ENCODE assay signal across 8 cellular contexts in the genomic region with DNA sequence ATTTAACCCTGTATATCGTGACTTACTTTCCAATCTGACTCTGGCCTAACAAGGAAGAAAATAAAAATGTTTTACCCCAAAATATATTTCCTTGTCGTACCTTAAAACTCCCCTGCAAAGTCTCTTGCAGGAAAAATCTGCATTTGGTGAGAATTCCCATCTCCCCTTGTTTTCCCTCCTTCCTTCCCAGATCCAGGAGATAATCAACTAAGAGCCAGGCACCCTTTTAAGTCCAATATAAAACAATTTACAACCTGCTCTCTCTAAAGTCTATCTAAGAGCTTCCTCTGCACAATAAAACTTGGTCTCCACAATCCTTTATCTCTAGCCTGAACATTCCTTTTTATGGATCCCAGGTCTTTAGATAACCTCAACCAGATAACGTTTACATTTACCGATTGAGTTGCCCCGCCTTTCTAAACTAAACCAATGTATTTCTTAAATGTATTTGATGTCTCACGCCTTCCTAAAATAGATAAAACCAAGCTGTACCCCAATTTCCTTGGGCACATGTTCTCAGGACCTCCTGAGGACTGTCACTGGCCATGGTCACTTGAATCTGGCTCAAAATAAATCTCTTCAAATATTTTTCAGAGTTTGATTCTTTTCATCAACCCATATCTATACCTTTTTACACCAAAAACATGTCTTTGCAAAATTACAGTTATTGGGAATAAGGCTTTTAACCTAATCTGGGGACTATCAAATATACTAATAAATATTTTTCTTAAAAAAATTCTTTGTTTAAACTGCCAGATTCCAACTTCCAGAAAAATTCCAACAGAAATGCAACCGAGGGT. TPM values are rescaled to one million over a fixed set of nuclear protein-coding genes. Genes with fewer than 3 reads are reported as not detected.
A peak's percentile ranks its signal among the peaks of the same experiment; 100 is the strongest.
DNase-seq lines count a peak whose midpoint lies in the region; ATAC-seq and TF ChIP-seq lines count a peak whose summit lies in the region.

No MANE protein-coding gene starts in this region.

- H3K9me2 ChIP-seq in MM.1S (replicated peaks; ENCODE audit: insufficient read depth, low read length) (no peaks in the 10 kb centered on the region), neural cell (ENCODE audit: insufficient read depth, low read length) (no peaks in the 10 kb centered on the region)

- no peak for TF ChIP-seq RAD21 in neural cell (conservative IDR thresholded peaks at IDR 0.05)

- TF ChIP-seq CTCF in CD14-positive monocyte (IDR thresholded peaks at IDR 0.05) (no peak), MM.1S (IDR thresholded peaks at IDR 0.05; ENCODE audit: low read length) (no peak), dorsolateral prefrontal cortex (IDR thresholded peaks at IDR 0.05 in 54 of 56, conservative IDR thresholded peaks at IDR 0.05 in 2 of 56; ENCODE audit: low read depth in 1 of 56, partially characterized antibody in 56 of 56) (no peak), neural cell (IDR thresholded peaks at IDR 0.05; ENCODE audit: poor library complexity, severe bottlenecking) (no peak)

- H3K4me3 ChIP-seq in MM.1S (ENCODE audit: low read length) (peak overlapping the region; percentile 94), dorsolateral prefrontal cortex (peak overlapping the region; percentile 57 to 97 (median 85)), neural cell (ENCODE audit: low read length) (peak overlapping the region; percentile 94)

- peaks cover 38% of the 10 kb centered on the region for H3K79me2 ChIP-seq in MM.1S (ENCODE audit: low read length)
- peaks cover 6% of the 10 kb centered on the region for H3K79me2 ChIP-seq in neural cell (replicated peaks; ENCODE audit: insufficient read depth, low read length)

- H3K4me1 Mint-ChIP-seq in CD14-positive monocyte, result peaks cover 40% of the 10 kb centered on the region

- intact Hi-C loops in CD14-positive monocyte (cut with micrococcal nuclease) (loop anchor here in 1 of 2 donors (5.0 kb wide), 1 partner anchor 46 kb away; a partner anchor contains a TSS), dorsolateral prefrontal cortex (cut with DNase I) (loop anchor here (1.0 to 5.0 kb wide), 3 partner anchors 46 to 134 kb away; a partner anchor contains a TSS)

- H3K27ac ChIP-seq in MM.1S (ENCODE audit: low read length) (peak overlapping the region; percentile 97; the same call in 1 of the 2 replicates), dorsolateral prefrontal cortex (peak overlapping the region in 58 of 59 donors; percentile 92 to 100 (median 99)), neural cell (ENCODE audit: low read length) (peak overlapping the region; percentile 82)

- H3K9me3 ChIP-seq in MM.1S (replicated peaks; ENCODE audit: insufficient read depth, low read length), result no peaks in the 10 kb centered on the region
- H3K9me3 ChIP-seq in neural cell (ENCODE audit: low read length), result no peaks in the 10 kb centered on the region

- no peak for ATAC-seq in GM18868 (IDR thresholded peaks at IDR 0.05; ENCODE audit: unreplicated experiment)

- peaks cover 13% of the 10 kb centered on the region for H3K4me1 ChIP-seq in MM.1S (ENCODE audit: low read length)

- H3K9me3 Mint-ChIP-seq in CD14-positive monocyte, result peaks cover 0 to 2% (median 0%) of the 10 kb centered on the region in 7 donors

- DNase-seq in CD14-positive monocyte (ENCODE audit: low spot score), result no peak
- no peak for DNase-seq in MM.1S
- no peak for DNase-seq in dorsolateral prefrontal cortex
- DNase-seq in NCI-H146 (lab: John Stamatoyannopoulos, UW), result no peak
- no peak for DNase-seq in effector CD4-positive, alpha-beta T cell
- no peak for DNase-seq in mucosa of gallbladder (ENCODE audit: low spot score)

- TF ChIP-seq EP300 in neural cell (conservative IDR thresholded peaks at IDR 0.05; ENCODE audit: poor library complexity, severe bottlenecking), result no peak

- no peaks in the 10 kb centered on the region for H3K27me3 ChIP-seq in MM.1S (replicated peaks; ENCODE audit: insufficient read depth, low read length)
- no peaks in the 10 kb centered on the region for H3K27me3 ChIP-seq in dorsolateral prefrontal cortex
- H3K27me3 ChIP-seq in neural cell (ENCODE audit: insufficient read depth, low read depth, low read length), result no peaks in the 10 kb centered on the region

- H3K27me3 Mint-ChIP-seq in CD14-positive monocyte (ENCODE audit: low read depth in 3 of 3), result no peaks in the 10 kb centered on the region

- H3K36me3 ChIP-seq in MM.1S (replicated peaks; ENCODE audit: insufficient read depth, low read length) (0 out of 2 replicates have a peak, but pooled peaks cover 3% of the 10 kb centered on the region), neural cell (ENCODE audit: insufficient read depth, low read length) (no peaks in the 10 kb centered on the region)

- H2AFZ ChIP-seq in MM.1S (ENCODE audit: low read length), result peak overlapping the region; percentile 86
- peak overlapping the region; percentile 93 for H2AFZ ChIP-seq in neural cell (ENCODE audit: low read depth, low read length)

- H3K4me2 ChIP-seq in MM.1S (ENCODE audit: low read depth, low read length) (peak overlapping the region; percentile 66), neural cell (ENCODE audit: low read length) (peak overlapping the region; percentile 70)

- H3K9ac ChIP-seq in MM.1S (ENCODE audit: low read length), result peak overlapping the region; percentile 99
- H3K9ac ChIP-seq in neural cell (ENCODE audit: low read length), result peak overlapping the region; percentile 94

- peak overlapping the region; percentile 78 to 87 for H3K4me3 Mint-ChIP-seq in CD14-positive monocyte

- peak overlapping the region; percentile 89 to 99 (median 97) for H3K27ac Mint-ChIP-seq in CD14-positive monocyte

- peaks cover 26 to 27% of the 10 kb centered on the region in 2 donors for H3K36me3 Mint-ChIP-seq in CD14-positive monocyte

- H3F3A ChIP-seq in MM.1S (ENCODE audit: insufficient read depth, low read length) (peaks cover 8% of the 10 kb centered on the region), neural cell (ENCODE audit: insufficient read depth, low read length, poor library complexity, severe bottlenecking) (no peaks in the 10 kb centered on the region)

- H4K20me1 ChIP-seq in MM.1S (ENCODE audit: insufficient read depth, low read length), result no peaks in the 10 kb centered on the region
- H4K20me1 ChIP-seq in neural cell (ENCODE audit: insufficient read depth), result no peaks in the 10 kb centered on the region

TF ChIP-seq in neural cell, 6 proteins besides CTCF, POLR2A, EP300 and RAD21:
- TF ChIP-seq, protein P1, sequence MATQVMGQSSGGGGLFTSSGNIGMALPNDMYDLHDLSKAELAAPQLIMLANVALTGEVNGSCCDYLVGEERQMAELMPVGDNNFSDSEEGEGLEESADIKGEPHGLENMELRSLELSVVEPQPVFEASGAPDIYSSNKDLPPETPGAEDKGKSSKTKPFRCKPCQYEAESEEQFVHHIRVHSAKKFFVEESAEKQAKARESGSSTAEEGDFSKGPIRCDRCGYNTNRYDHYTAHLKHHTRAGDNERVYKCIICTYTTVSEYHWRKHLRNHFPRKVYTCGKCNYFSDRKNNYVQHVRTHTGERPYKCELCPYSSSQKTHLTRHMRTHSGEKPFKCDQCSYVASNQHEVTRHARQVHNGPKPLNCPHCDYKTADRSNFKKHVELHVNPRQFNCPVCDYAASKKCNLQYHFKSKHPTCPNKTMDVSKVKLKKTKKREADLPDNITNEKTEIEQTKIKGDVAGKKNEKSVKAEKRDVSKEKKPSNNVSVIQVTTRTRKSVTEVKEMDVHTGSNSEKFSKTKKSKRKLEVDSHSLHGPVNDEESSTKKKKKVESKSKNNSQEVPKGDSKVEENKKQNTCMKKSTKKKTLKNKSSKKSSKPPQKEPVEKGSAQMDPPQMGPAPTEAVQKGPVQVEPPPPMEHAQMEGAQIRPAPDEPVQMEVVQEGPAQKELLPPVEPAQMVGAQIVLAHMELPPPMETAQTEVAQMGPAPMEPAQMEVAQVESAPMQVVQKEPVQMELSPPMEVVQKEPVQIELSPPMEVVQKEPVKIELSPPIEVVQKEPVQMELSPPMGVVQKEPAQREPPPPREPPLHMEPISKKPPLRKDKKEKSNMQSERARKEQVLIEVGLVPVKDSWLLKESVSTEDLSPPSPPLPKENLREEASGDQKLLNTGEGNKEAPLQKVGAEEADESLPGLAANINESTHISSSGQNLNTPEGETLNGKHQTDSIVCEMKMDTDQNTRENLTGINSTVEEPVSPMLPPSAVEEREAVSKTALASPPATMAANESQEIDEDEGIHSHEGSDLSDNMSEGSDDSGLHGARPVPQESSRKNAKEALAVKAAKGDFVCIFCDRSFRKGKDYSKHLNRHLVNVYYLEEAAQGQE (IDR thresholded peaks at IDR 0.05; ENCODE audit: borderline replicate concordance), result no peak
- TF ChIP-seq EZH2 (IDR thresholded peaks at IDR 0.05; ENCODE audit: borderline replicate concordance, insufficient read depth, low read length, poor library complexity, severe bottlenecking) (no peak), TAF1 (IDR thresholded peaks at IDR 0.05; ENCODE audit: low read depth) (no peak), MXI1 (conservative IDR thresholded peaks at IDR 0.05; ENCODE audit: poor library complexity, severe bottlenecking) (no peak), SMC3 (conservative IDR thresholded peaks at IDR 0.05; ENCODE audit: poor library complexity) (no peak), POLR2AphosphoS5 (IDR thresholded peaks at IDR 0.05) (no peak)

RNA-seq across cellular contexts. Expression of a gene that starts 1.0 kb away (rescaled TPM):
- polyA plus RNA-seq in CD14-positive monocyte, result 10 to 100 TPM; 14.3 to 14.9 TPM
- 10 to 100 TPM in 119 of 120 experiments, 1 to 10 TPM in 1; 9.3 to 24.9 (median 15.1) TPM for total RNA-seq in dorsolateral prefrontal cortex
- polyA plus RNA-seq in neural cell, result 21.0 and 24.5 TPM in 2 replicates
- polyA minus RNA-seq in neural cell, result 20.5 and 30.7 TPM in 2 replicates
- total RNA-seq in mucosa of gallbladder, result 15.4 TPM

RNA-seq across cellular contexts. Expression of a gene that starts 48.2 kb away (rescaled TPM):
- polyA plus RNA-seq in CD14-positive monocyte (under 1 TPM; 0.05 to 0.18 TPM), neural cell (0.46 and 0.69 TPM in 2 replicates)
- total RNA-seq in dorsolateral prefrontal cortex (under 1 TPM in 101 of 120 experiments, not detected in 19; 0.06 to 0.49 (median 0.15) TPM), mucosa of gallbladder (0.43 TPM)
- 1.5 and 2.2 TPM in 2 replicates for polyA minus RNA-seq in neural cell
